In the genomic region with DNA sequence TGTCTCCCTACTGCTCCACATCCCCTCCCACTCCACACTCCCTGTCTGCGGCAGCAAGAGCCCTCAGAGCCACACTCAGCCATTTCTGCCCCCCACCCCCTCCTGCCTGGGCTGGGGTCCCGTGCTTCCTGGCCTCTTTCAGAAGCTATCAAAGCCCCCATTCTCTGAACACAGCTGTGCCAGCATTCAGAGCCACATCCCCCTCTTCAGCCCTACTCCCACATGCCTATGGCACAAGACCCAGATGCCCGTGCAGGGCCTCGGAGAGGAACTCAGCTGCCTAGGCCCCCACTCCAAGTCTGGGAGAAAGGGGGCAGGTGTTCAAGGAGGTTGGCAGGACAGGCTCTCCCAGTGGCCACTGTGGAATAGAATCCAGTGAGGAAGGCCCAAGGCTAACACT, we compare ENCODE assay signal across 17 cellular contexts. TPM values are rescaled to one million over a fixed set of nuclear protein-coding genes. Genes with fewer than 3 reads are reported as not detected.
"Had no signal": no experiment of that assay in that cellular context is flagged by ENCODE, and none has a peak within 500 bp of the region (broad histone marks: within the 10 kb centered on the region; RNA-seq: fewer than 3 reads in every experiment).

No MANE protein-coding gene starts in this region.

- H3K9me3 ChIP-seq: colonic mucosa, esophagus squamous epithelium, neutrophil had no signal

- H3K36me3 Mint-ChIP-seq: type B pancreatic cell, WTC11 had no signal

- H3K4me3 Mint-ChIP-seq: activated CD8-positive, alpha-beta T cell treated with anti-CD3 and anti-CD28 coated beads for 36 hours; activated T-cell treated with anti-CD3 and anti-CD28 coated beads, Interleukin-2, amount 50 U/mL, for 4 hours; T-helper 17 cell; type B pancreatic cell; WTC11 had no signal

- H3K4me3 ChIP-seq: colonic mucosa, esophagus squamous epithelium had no signal

- DNase-seq: activated CD4-positive, alpha-beta T cell treated with anti-CD3 and anti-CD28 coated beads for 4 hours; activated CD8-positive, alpha-beta T cell treated with anti-CD3 and anti-CD28 coated beads for 36 hours; activated effector memory CD4-positive, alpha-beta T cell treated with Interleukin-2 at 50 U/mL for 16 hours; activated naive CD4-positive, alpha-beta T cell treated with anti-CD3 and anti-CD28 coated beads, Interleukin-2, amount 50 U/mL, for 16 hours; activated T-cell treated with anti-CD3 and anti-CD28 coated beads, Interleukin-2, amount 50 U/mL, for 4 hours; colonic mucosa; esophagus squamous epithelium; stimulated activated CD4-positive, alpha-beta T cell treated with anti-CD3 and anti-CD28 coated beads, Interleukin-4, amount 100 ng/mL, for 24 hours; stimulated activated naive CD4-positive, alpha-beta T cell treated with Interleukin-2 at 50 U/mL for 16 hours; T-helper 17 cell had no signal

- H3K27ac Mint-ChIP-seq: activated CD8-positive, alpha-beta T cell treated with anti-CD3 and anti-CD28 coated beads for 36 hours; T-helper 17 cell; type B pancreatic cell; WTC11 had no signal

- H3K27ac ChIP-seq: colonic mucosa, esophagus squamous epithelium, neutrophil had no signal

- FAIRE-seq: islet of Langerhans had no signal

- H3K9me3 Mint-ChIP-seq: activated CD8-positive, alpha-beta T cell treated with anti-CD3 and anti-CD28 coated beads for 36 hours; activated T-cell treated with anti-CD3 and anti-CD28 coated beads, Interleukin-2, amount 50 U/mL, for 4 hours; type B pancreatic cell; WTC11 had no signal

- ATAC-seq: activated CD8-positive, alpha-beta T cell treated with anti-CD3 and anti-CD28 coated beads for 36 hours; activated T-cell treated with anti-CD3 and anti-CD28 coated beads, Interleukin-2, amount 50 U/mL, for 4 hours; left lobe of liver; T-helper 17 cell; WTC11 had no signal

- H3K4me1 ChIP-seq: colonic mucosa had no signal

RNA-seq across cellular contexts. Expression of a gene that starts 3.7 kb away (rescaled TPM):
- total RNA-seq: activated CD8-positive, alpha-beta T cell treated with anti-CD3 and anti-CD28 coated beads for 36 hours; activated T-cell treated with anti-CD3 and anti-CD28 coated beads, Interleukin-2, amount 50 U/mL, for 4 hours; esophagus squamous epithelium; fibroblast of villous mesenchyme; left lobe of liver; lung microvascular endothelial cell; T-helper 17 cell had no signal

RNA-seq across cellular contexts. Expression of a gene that starts 19.0 kb away (rescaled TPM):
- total RNA-seq: activated CD8-positive, alpha-beta T cell treated with anti-CD3 and anti-CD28 coated beads for 36 hours; activated T-cell treated with anti-CD3 and anti-CD28 coated beads, Interleukin-2, amount 50 U/mL, for 4 hours; fibroblast of villous mesenchyme; left lobe of liver; lung microvascular endothelial cell had no signal

RNA-seq across cellular contexts. Expression of a gene that starts 39.0 kb away (rescaled TPM):
- total RNA-seq: activated CD8-positive, alpha-beta T cell treated with anti-CD3 and anti-CD28 coated beads for 36 hours; T-helper 17 cell had no signal
